ENCODE assay signal across 30 cellular contexts in genomic region chr2:221111739-221112138, GRCh38.
"Had no signal": no experiment of that assay in that cellular context is flagged by ENCODE, and none has a peak within 500 bp of the region (broad histone marks: within the 10 kb centered on the region; RNA-seq: fewer than 3 reads in every experiment).

No MANE protein-coding gene starts in this region.

- H3K4me3 ChIP-seq: ascending aorta had no signal

- H3K4me1 ChIP-seq: ascending aorta had no signal

- ATAC-seq: activated CD4-positive, alpha-beta T cell treated with anti-CD3 and anti-CD28 coated beads for 36 hours; activated CD4-positive, CD25-positive, alpha-beta regulatory T cell treated with anti-CD3 and anti-CD28 coated beads, Interleukin-2, amount 50 U/mL, for 24 hours; activated CD8-positive, alpha-beta memory T cell treated with anti-CD3 and anti-CD28 coated beads, Interleukin-2, amount 10 ng/mL, durations not matched to agents 7 days and 5 days; activated CD8-positive, alpha-beta T cell treated with anti-CD3 and anti-CD28 coated beads, Interleukin-2, amount 10 ng/mL, durations not matched to agents 7 days and 5 days; activated naive CD8-positive, alpha-beta T cell treated with anti-CD3 and anti-CD28 coated beads, Interleukin-2, amount 50 U/mL, for 24 hours; WTC11 had no signal

- DNase-seq: activated CD4-positive, alpha-beta memory T cell treated with anti-CD3 and anti-CD28 coated beads, Interleukin-2, amount 10 ng/mL, durations not matched to agents 7 days and 5 days; activated CD4-positive, alpha-beta T cell treated with anti-CD3 and anti-CD28 coated beads for 1 hour; activated CD4-positive, alpha-beta T cell treated with anti-CD3 and anti-CD28 coated beads for 36 hours; activated CD4-positive, alpha-beta T cell treated with anti-CD3 and anti-CD28 coated beads for 48 hours; activated CD4-positive, alpha-beta T cell treated with anti-CD3 and anti-CD28 coated beads, Interleukin-2, amount 10 ng/mL, durations not matched to agents 7 days and 5 days; activated CD4-positive, alpha-beta T cell treated with anti-CD3 and anti-CD28 coated beads, Interleukin-2, amount 50 U/mL, for 48 hours; activated CD4-positive, CD25-positive, alpha-beta regulatory T cell; activated CD8-positive, alpha-beta memory T cell treated with anti-CD3 and anti-CD28 coated beads for 24 hours; activated CD8-positive, alpha-beta memory T cell treated with anti-CD3 and anti-CD28 coated beads, Interleukin-2, amount 10 ng/mL, durations not matched to agents 7 days and 5 days; activated CD8-positive, alpha-beta memory T cell treated with anti-CD3 and anti-CD28 coated beads, Interleukin-2, amount 50 U/mL, for 48 hours; activated CD8-positive, alpha-beta T cell treated with anti-CD3 and anti-CD28 coated beads, Interleukin-2, amount 10 ng/mL, durations not matched to agents 7 days and 5 days; activated effector memory CD4-positive, alpha-beta T cell treated with Interleukin-2 at 50 U/mL for 16 hours; activated gamma-delta T cell; activated naive CD4-positive, alpha-beta T cell treated with anti-CD3 and anti-CD28 coated beads, Interleukin-2, amount 10 ng/mL, durations not matched to agents 7 days and 5 days; activated naive CD4-positive, alpha-beta T cell treated with Interleukin-2 at 50 U/mL for 16 hours; activated naive CD8-positive, alpha-beta T cell treated with anti-CD3 and anti-CD28 coated beads, Interleukin-2, amount 10 ng/mL, durations not matched to agents 7 days and 5 days; activated naive CD8-positive, alpha-beta T cell treated with anti-CD3 and anti-CD28 coated beads, Interleukin-2, amount 50 U/mL, for 24 hours; activated T-cell treated with anti-CD3 and anti-CD28 coated beads, Interleukin-2, amount 50 U/mL, for 24 hours; activated T-cell treated with anti-CD3 and anti-CD28 coated beads, Interleukin-2, amount 50 U/mL, for 48 hours; amygdala; anterior cingulate cortex; central memory CD4-positive, alpha-beta T cell; T-helper 1 cell; T-helper 2 cell; T-helper 9 cell; WERI-Rb-1 had no signal

- H3K27me3 ChIP-seq: ascending aorta had no signal

- H3K27ac ChIP-seq: ascending aorta, WERI-Rb-1 had no signal

- FAIRE-seq: TTC549 had no signal
